ENCODE assay signal across 1 cellular context in the genomic region with DNA sequence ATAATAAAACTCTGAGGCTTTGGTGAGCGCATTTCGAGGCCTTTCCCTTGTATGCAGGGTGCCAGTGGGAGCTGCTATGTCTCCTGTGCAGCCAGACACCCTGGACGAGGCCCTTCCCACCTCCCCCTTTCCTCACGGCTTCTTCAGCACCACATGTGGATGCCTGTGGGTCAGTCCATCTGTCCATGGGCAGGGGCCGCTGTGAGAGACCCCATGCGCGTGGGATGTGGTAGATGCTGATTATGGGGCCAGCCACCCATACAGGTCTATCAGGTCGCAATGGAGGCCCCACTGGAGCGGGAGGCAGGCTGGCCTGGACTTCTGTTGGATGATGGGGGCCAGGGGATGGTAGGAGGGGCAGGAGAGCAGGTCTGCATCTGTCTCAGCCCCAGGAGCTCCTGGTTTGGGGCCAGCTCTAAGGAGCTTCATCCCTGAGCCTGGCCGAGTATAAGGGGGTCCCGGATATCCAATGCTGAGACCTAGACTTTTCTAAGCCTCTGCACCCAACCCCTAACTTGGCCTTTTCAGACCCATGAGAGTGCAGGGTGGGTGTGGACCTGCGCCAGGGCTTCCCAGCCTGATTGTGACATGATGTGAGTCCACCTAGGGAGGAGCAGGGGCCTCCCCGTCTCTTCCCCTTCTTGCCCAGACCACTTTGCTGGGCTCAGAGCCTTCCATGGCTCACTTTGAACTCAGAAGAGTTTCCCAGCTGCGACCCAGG.
TF ChIP-seq lines count a peak whose summit lies in the region.

No MANE protein-coding gene starts in this region.

TF ChIP-seq in K562, 482 proteins besides CTCF, POLR2A, EP300 and RAD21:
- TF ChIP-seq POLR2B (IDR thresholded peaks at IDR 0.05; ENCODE audit: low read depth, partially characterized antibody) (peak; percentile 32), TCF7L2 (IDR thresholded peaks at IDR 0.05; ENCODE audit: low read depth, low read length) (0 out of 2 replicates have a peak, but pooled peaks have one; percentile 2), POLR2AphosphoS5 (IDR thresholded peaks at IDR 0.05; ENCODE audit: control insufficient read depth, insufficient read depth, low read depth, low read length) (peak; percentile 24; the same call in 1 of the 2 replicates), PHB (CRISPR knock-in tag; IDR thresholded peaks at IDR 0.05) (0 out of 2 replicates have a peak, but pooled peaks have one; percentile 62), WHSC1 (IDR thresholded peaks at IDR 0.05; ENCODE audit: low read length) (peak; percentile 94), POLR2G (IDR thresholded peaks at IDR 0.05; ENCODE audit: low read depth, low read length) (peak; percentile 66), GTF2F1 (IDR thresholded peaks at IDR 0.05; ENCODE audit: low read depth, low read length) (0 out of 2 replicates have a peak, but pooled peaks have one; percentile 14), HMGN3 (IDR thresholded peaks at IDR 0.05; ENCODE audit: borderline replicate concordance, extremely low read depth, insufficient read length, low read depth, low read length) (peak; percentile 53)
- TF ChIP-seq, protein P1, sequence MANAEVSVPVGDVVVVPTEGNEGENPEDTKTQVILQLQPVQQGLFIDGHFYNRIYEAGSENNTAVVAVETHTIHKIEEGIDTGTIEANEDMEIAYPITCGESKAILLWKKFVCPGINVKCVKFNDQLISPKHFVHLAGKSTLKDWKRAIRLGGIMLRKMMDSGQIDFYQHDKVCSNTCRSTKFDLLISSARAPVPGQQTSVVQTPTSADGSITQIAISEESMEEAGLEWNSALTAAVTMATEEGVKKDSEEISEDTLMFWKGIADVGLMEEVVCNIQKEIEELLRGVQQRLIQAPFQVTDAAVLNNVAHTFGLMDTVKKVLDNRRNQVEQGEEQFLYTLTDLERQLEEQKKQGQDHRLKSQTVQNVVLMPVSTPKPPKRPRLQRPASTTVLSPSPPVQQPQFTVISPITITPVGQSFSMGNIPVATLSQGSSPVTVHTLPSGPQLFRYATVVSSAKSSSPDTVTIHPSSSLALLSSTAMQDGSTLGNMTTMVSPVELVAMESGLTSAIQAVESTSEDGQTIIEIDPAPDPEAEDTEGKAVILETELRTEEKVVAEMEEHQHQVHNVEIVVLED (CRISPR knock-in tag; IDR thresholded peaks at IDR 0.05): no peak
- TF ChIP-seq, protein P2, sequence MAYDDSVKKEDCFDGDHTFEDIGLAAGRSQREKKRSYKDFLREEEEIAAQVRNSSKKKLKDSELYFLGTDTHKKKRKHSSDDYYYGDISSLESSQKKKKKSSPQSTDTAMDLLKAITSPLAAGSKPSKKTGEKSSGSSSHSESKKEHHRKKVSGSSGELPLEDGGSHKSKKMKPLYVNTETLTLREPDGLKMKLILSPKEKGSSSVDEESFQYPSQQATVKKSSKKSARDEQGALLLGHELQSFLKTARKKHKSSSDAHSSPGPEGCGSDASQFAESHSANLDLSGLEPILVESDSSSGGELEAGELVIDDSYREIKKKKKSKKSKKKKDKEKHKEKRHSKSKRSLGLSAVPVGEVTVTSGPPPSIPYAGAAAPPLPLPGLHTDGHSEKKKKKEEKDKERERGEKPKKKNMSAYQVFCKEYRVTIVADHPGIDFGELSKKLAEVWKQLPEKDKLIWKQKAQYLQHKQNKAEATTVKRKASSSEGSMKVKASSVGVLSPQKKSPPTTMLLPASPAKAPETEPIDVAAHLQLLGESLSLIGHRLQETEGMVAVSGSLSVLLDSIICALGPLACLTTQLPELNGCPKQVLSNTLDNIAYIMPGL (CRISPR knock-in tag; IDR thresholded peaks at IDR 0.05): 0 out of 2 replicates have a peak, but pooled peaks have one; percentile 44
- TF ChIP-seq, protein P3, sequence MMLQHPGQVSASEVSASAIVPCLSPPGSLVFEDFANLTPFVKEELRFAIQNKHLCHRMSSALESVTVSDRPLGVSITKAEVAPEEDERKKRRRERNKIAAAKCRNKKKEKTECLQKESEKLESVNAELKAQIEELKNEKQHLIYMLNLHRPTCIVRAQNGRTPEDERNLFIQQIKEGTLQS (IDR thresholded peaks at IDR 0.05): no peak
- TF ChIP-seq, protein P3 (CRISPR knock-in tag; conservative IDR thresholded peaks at IDR 0.05): peak; percentile 57; the same call in 1 of the 2 replicates
- TF ChIP-seq, protein P4, sequence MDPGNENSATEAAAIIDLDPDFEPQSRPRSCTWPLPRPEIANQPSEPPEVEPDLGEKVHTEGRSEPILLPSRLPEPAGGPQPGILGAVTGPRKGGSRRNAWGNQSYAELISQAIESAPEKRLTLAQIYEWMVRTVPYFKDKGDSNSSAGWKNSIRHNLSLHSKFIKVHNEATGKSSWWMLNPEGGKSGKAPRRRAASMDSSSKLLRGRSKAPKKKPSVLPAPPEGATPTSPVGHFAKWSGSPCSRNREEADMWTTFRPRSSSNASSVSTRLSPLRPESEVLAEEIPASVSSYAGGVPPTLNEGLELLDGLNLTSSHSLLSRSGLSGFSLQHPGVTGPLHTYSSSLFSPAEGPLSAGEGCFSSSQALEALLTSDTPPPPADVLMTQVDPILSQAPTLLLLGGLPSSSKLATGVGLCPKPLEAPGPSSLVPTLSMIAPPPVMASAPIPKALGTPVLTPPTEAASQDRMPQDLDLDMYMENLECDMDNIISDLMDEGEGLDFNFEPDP (CRISPR knock-in tag; IDR thresholded peaks at IDR 0.05): no peak
- TF ChIP-seq, protein P5, sequence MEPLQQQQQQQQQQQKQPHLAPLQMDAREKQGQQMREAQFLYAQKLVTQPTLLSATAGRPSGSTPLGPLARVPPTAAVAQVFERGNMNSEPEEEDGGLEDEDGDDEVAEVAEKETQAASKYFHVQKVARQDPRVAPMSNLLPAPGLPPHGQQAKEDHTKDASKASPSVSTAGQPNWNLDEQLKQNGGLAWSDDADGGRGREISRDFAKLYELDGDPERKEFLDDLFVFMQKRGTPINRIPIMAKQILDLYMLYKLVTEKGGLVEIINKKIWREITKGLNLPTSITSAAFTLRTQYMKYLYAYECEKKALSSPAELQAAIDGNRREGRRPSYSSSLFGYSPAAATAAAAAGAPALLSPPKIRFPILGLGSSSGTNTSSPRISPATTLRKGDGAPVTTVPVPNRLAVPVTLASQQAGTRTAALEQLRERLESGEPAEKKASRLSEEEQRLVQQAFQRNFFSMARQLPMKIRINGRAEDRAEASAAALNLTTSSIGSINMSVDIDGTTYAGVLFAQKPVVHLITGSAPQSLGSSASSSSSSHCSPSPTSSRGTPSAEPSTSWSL (CRISPR knock-in tag; IDR thresholded peaks at IDR 0.05; ENCODE audit: borderline replicate concordance): no peak
TF ChIP-seq in K562: peak in this region for 10.
